ENCODE assay signal across 24 cellular contexts in the genomic region with DNA sequence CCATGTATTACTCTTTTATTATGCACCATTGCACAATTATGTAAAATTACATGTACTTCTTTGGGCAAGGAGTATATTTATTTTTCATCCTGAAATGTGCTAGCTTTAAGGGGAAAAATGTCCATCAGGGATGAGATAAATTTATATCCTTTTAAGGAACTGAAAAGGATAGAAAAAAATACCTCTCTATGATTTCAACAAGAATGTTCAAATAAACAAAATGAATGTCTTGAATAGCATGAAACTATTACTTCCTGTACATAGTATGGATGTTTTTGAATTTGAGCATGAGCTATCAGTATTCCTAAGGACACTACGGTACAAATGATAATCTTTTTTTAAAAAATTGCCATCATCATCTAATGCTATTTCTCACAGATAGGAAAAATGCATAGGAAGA.
"Had no signal": no experiment of that assay in that cellular context is flagged by ENCODE, and none has a peak within 500 bp of the region (broad histone marks: within the 10 kb centered on the region; RNA-seq: fewer than 3 reads in every experiment).

No MANE protein-coding gene starts in this region.

- H3K4me1 ChIP-seq: parathyroid adenoma, psoas muscle, right lobe of liver, sigmoid colon, stomach, thyroid gland, tibial nerve, upper lobe of left lung, vagina had no signal

- H3K9ac ChIP-seq: neural progenitor cell, parathyroid adenoma had no signal

- ATAC-seq: natural killer cell; psoas muscle; right cardiac atrium; right lobe of liver; stimulated activated effector memory CD8-positive, alpha-beta T cell treated with anti-CD3 and anti-CD28 coated beads, Interleukin-12 subunit alpha, Interleukin-12 subunit beta, amount 100 ng/mL, for 72 hours; stimulated activated naive B cell treated with anti-CD40 and anti-IgM and Interleukin-4, amounts not matched to agents 10 μg/mL and 1 μg/mL and 100 μg/mL, for 72 hours had no signal

- H3K36me3 ChIP-seq: neural progenitor cell, ovary, right lobe of liver, sigmoid colon, stomach, thoracic aorta, thyroid gland, tibial nerve, upper lobe of left lung, vagina had no signal

- H3K27me3 ChIP-seq: neural progenitor cell, ovary, right lobe of liver, sigmoid colon, stomach, thyroid gland, tibial nerve, upper lobe of left lung, vagina had no signal

- H3K9me3 ChIP-seq: ovary, psoas muscle, right lobe of liver, sigmoid colon, stomach, thoracic aorta, thyroid gland, tibial nerve, upper lobe of left lung, vagina had no signal

- H3K27ac ChIP-seq: neural progenitor cell, ovary, parathyroid adenoma, psoas muscle, right lobe of liver, sigmoid colon, stomach, thoracic aorta, thyroid gland, tibial nerve, upper lobe of left lung, vagina had no signal

- DNase-seq: natural killer cell; occipital lobe; ovary; psoas muscle; right cardiac atrium; right lobe of liver; sigmoid colon; small intestine; stimulated activated CD4-positive, alpha-beta T cell treated with anti-CD3 and anti-CD28 coated beads, Interleukin-15, amount 100 ng/mL, for 24 hours; stimulated activated CD4-positive, alpha-beta T cell treated with anti-CD3 and anti-CD28 coated beads, Interleukin-2, amount 100 ng/mL, for 24 hours; stimulated activated CD4-positive, alpha-beta T cell treated with anti-CD3 and anti-CD28 coated beads, Interleukin-2, amount 100 ng/mL, for 48 hours; stimulated activated CD4-positive, alpha-beta T cell treated with anti-CD3 and anti-CD28 coated beads, Interleukin-4, amount 100 ng/mL, for 24 hours; stimulated activated naive B cell treated with anti-CD40 and anti-IgM and Interleukin-4, amounts not matched to agents 10 μg/mL and 1 μg/mL and 100 μg/mL, for 72 hours; stimulated activated naive CD4-positive, alpha-beta T cell treated with Interleukin-2 at 50 U/mL for 16 hours; stomach; thyroid gland; trophoblast cell; upper lobe of left lung had no signal

- H3K4me3 ChIP-seq: neural progenitor cell, ovary, psoas muscle, right lobe of liver, sigmoid colon, stomach, thoracic aorta, thyroid gland, tibial nerve, upper lobe of left lung, vagina had no signal
